ENCODE assay signal across 8 cellular contexts in the genomic region with DNA sequence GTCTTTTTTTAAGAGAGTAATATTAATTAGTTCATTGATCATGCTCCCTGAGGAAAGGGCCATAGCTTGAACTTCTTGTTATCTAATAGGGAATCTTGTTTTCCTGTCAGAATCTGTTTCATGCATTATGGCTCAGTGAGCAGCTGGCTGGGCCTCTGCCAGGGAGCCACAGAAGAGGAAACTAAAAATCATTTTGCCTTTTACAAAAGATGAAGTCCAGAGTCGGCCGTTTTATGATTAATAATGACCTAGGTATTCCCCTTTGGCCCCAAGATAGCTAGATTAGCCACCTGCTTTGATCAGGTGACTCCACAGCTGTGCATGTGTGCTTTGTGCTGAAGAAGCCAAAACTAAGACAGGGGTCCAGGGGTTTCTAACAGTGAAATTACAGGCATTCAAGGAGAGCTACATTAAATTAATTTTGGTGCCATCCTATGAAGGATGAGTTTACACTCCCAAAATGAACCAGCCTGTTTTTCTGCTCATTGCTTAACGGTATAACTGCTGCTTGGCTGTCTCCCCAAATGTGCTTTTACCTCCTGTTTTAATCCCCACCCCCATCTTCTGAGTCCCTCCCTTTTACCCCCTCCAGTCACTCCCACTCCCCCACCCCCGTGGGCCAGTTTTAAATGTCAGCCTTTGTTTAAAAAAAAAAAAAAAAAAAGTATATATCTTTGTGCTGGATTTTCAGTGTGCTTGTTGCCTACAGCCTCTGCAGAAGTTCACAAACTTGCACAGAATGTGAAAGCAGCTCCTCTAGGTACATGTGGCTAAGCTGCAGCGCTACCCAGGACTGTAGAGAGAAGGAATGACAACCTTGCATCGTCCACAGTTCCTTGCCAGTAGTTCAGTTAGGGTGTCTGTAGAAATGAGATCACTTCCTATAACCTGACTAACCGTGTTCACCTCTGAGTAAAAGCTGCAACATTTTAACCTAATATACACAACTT.
DNase-seq lines count a peak whose midpoint lies in the region; ATAC-seq and TF ChIP-seq lines count a peak whose summit lies in the region.

No MANE protein-coding gene starts in this region.

- POLR2A ChIA-PET in activated CD4-positive, alpha-beta T cell treated with anti-CD3 and anti-CD28 coated beads, Interleukin-2, amount 10 ng/mL, durations not matched to agents 7 days and 5 days (lab: Charles Lee), result no interaction called here

- H3K4me3 Mint-ChIP-seq in activated CD4-positive, alpha-beta T cell treated with anti-CD3 and anti-CD28 coated beads, Interleukin-2, amount 10 ng/mL, durations not matched to agents 7 days and 5 days, result peak overlapping the region; percentile 38
- no peak overlapping the region for H3K4me3 Mint-ChIP-seq in endothelial cell (ENCODE audit: unreplicated experiment)

- no peaks in the 10 kb centered on the region for H3K27me3 Mint-ChIP-seq in activated CD4-positive, alpha-beta T cell treated with anti-CD3 and anti-CD28 coated beads, Interleukin-2, amount 10 ng/mL, durations not matched to agents 7 days and 5 days
- H3K27me3 Mint-ChIP-seq in endothelial cell (ENCODE audit: unreplicated experiment), result peaks cover 5% of the 10 kb centered on the region

- ATAC-seq in GM19468 (IDR thresholded peaks at IDR 0.05; ENCODE audit: extremely low read depth, unreplicated experiment) (peak; percentile 4), HG03460 (IDR thresholded peaks at IDR 0.05; ENCODE audit: unreplicated experiment) (peak; percentile 43)

- no peak for TF ChIP-seq CTCF in endothelial cell (IDR thresholded peaks at IDR 0.05; ENCODE audit: unreplicated experiment)

- DNase-seq in NCI-H146 (lab: John Stamatoyannopoulos, UW) (peak; percentile 29), NCI-H146 treated with DMSO at 0.1 percent for 48 hours (lab: John Stamatoyannopoulos, UW; ENCODE audit: unreplicated experiment) (no peak), lung microvascular endothelial cell (ENCODE audit: low read depth in 2 of 2) (peak; percentile 47 to 62), endothelial cell (ENCODE audit: low spot score) (no peak), AG08396 (ENCODE audit: low spot score) (no peak)
- DNase-seq in activated CD4-positive, alpha-beta T cell treated with anti-CD3 and anti-CD28 coated beads, Interleukin-2, amount 10 ng/mL, durations not matched to agents 7 days and 5 days, result peak; percentile 49

- H3K27ac Mint-ChIP-seq in activated CD4-positive, alpha-beta T cell treated with anti-CD3 and anti-CD28 coated beads, Interleukin-2, amount 10 ng/mL, durations not matched to agents 7 days and 5 days, result peak overlapping the region; percentile 89
- H3K27ac Mint-ChIP-seq in endothelial cell (ENCODE audit: unreplicated experiment), result no peak overlapping the region

- peaks cover 63% of the 10 kb centered on the region for H3K4me1 Mint-ChIP-seq in activated CD4-positive, alpha-beta T cell treated with anti-CD3 and anti-CD28 coated beads, Interleukin-2, amount 10 ng/mL, durations not matched to agents 7 days and 5 days
- peaks cover 37% of the 10 kb centered on the region for H3K4me1 Mint-ChIP-seq in endothelial cell (ENCODE audit: unreplicated experiment)

- H3K9me3 Mint-ChIP-seq in activated CD4-positive, alpha-beta T cell treated with anti-CD3 and anti-CD28 coated beads, Interleukin-2, amount 10 ng/mL, durations not matched to agents 7 days and 5 days, result peaks cover 6% of the 10 kb centered on the region
- H3K9me3 Mint-ChIP-seq in endothelial cell (ENCODE audit: unreplicated experiment), result no peaks in the 10 kb centered on the region

- CTCF ChIA-PET in activated CD4-positive, alpha-beta T cell treated with anti-CD3 and anti-CD28 coated beads, Interleukin-2, amount 10 ng/mL, durations not matched to agents 7 days and 5 days (lab: Charles Lee), result interaction anchor here (0.6 to 2.0 kb wide), 10 partner anchors 10 to 356 kb away, joined by 3 to 6 read pairs (median 4); no protein-coding TSS in a partner anchor

- peaks cover 19% of the 10 kb centered on the region for H3K36me3 Mint-ChIP-seq in activated CD4-positive, alpha-beta T cell treated with anti-CD3 and anti-CD28 coated beads, Interleukin-2, amount 10 ng/mL, durations not matched to agents 7 days and 5 days (ENCODE audit: low read depth)
- H3K36me3 Mint-ChIP-seq in endothelial cell (ENCODE audit: low read depth, unreplicated experiment), result peaks cover 17% of the 10 kb centered on the region

Comparison
In these comparisons a context has a peak if more than half of its experiments do, and no peak if none do; other contexts are left out.
1. DNase-seq: peak in NCI-H146 (single experiment), activated CD4-positive, alpha-beta T cell treated with anti-CD3 and anti-CD28 coated beads, Interleukin-2, amount 10 ng/mL, durations not matched to agents 7 days and 5 days (single experiment) and lung microvascular endothelial cell (2 of 2); none in NCI-H146 treated with DMSO at 0.1 percent for 48 hours (single experiment), endothelial cell (single experiment) and AG08396 (single experiment).